Comparison of ENCODE assay signal across 8 cellular contexts in genomic region chr12:56127485-56127887, GRCh38. TPM values are rescaled to one million over a fixed set of nuclear protein-coding genes. Genes with fewer than 3 reads are reported as not detected.
DNase-seq lines count a peak whose midpoint lies in the region; ATAC-seq, FAIRE-seq and TF ChIP-seq lines count a peak whose summit lies in the region.

No MANE protein-coding gene starts in this region.

- H3K27ac ChIP-seq in GM12878 (ENCODE audit: control insufficient read depth, insufficient read depth) (peak overlapping the region; percentile 72), mesendoderm (ENCODE audit: low read depth, low read length) (no peak overlapping the region)

- no peaks in the 10 kb centered on the region for H4K20me1 ChIP-seq in GM12878 (ENCODE audit: control insufficient read depth, insufficient read depth)

- no peak for FAIRE-seq in GM12878 (lab: Jason Lieb, UNC)

- H3K27me3 Mint-ChIP-seq in activated naive CD4-positive, alpha-beta T cell treated with anti-CD3 and anti-CD28 coated beads, Interleukin-2, amount 50 U/mL, for 24 hours: no peaks in the 10 kb centered on the region
- H3K27me3 Mint-ChIP-seq in type B pancreatic cell: no peaks in the 10 kb centered on the region

- 1% methylated on average over 8 of the region's 8 CpGs for WGBS in GM12878 (ENCODE audit: insufficient coverage, insufficient replicate concordance, low lambda C conversion rate, missing lambda C conversion rate)
- no CpG with 5 or more reads among the region's 8 CpGs for WGBS in mesendoderm (ENCODE audit: extremely low coverage, insufficient coverage, low lambda C conversion rate)

- TF ChIP-seq CTCF in GM12878 (IDR thresholded peaks at IDR 0.05 in 2 of 3, conservative IDR thresholded peaks at IDR 0.05 in 1 of 3; ENCODE audit: control insufficient read depth in 2 of 3, extremely low read depth in 1 of 3, insufficient read depth in 1 of 3, low read depth in 3 of 3, low read length in 3 of 3) (no peak), type B pancreatic cell (conservative IDR thresholded peaks at IDR 0.05) (no peak)

- H3K27me3 ChIP-seq in GM12878 (replicated peaks in 1 of 2; ENCODE audit: control insufficient read depth in 2 of 2, insufficient read depth in 2 of 2, low read length in 1 of 2): no peaks in the 10 kb centered on the region
- H3K27me3 ChIP-seq in mesendoderm (ENCODE audit: insufficient read depth, low read length, poor library complexity): no peaks in the 10 kb centered on the region

- peaks cover 9 to 16% of the 10 kb centered on the region in 2 experiments for H3K36me3 ChIP-seq in GM12878 (ENCODE audit: control insufficient read depth in 2 of 2, insufficient read depth in 2 of 2, low read length in 1 of 2)
- H3K36me3 ChIP-seq in mesendoderm (ENCODE audit: control insufficient read depth, insufficient read depth, low read length): no peaks in the 10 kb centered on the region

- no peak overlapping the region for H3K18ac ChIP-seq in mesendoderm (ENCODE audit: low read length)

- RAD21 ChIA-PET in GM12878 (lab: Charles Lee; ENCODE audit: unreplicated experiment): interaction anchor here (0.7 to 6.8 kb wide), 18 partner anchors 8 to 389 kb away, joined by 3 to 98 read pairs (median 5); partner anchors contain the start of genes MYL6, MYL6B, PA2G4 and RAB5B

- H3K4me1 ChIP-seq in GM12878 (ENCODE audit: control insufficient read depth, insufficient read depth, low read length) (peaks cover 24% of the 10 kb centered on the region), mesendoderm (ENCODE audit: control insufficient read depth, low read depth, low read length) (peaks cover 8% of the 10 kb centered on the region)

- in situ Hi-C loops in GM12878 (cut with MboI): no loop called here

- H3K79me1 ChIP-seq in mesendoderm (ENCODE audit: low read length): peaks cover 12% of the 10 kb centered on the region

- TSS peak; percentile 71 for BruUV-seq in GM12878 (replicated peaks; lab: Mats Ljungman, UMichigan)

- POLR2A ChIA-PET in GM12878 (lab: Charles Lee): interaction anchor here (0.5 to 4.5 kb wide), 19 partner anchors 9 to 509 kb away, joined by 3 to 56 read pairs (median 5); partner anchors contain the start of genes ANKRD52, CNPY2, MYL6 and MYL6B

- no peak for TF ChIP-seq EP300 in GM12878 (IDR thresholded peaks at IDR 0.05; ENCODE audit: borderline replicate concordance in 1 of 2, control insufficient read depth in 1 of 2, low read depth in 2 of 2, low read length in 2 of 2)

- peaks cover 67% of the 10 kb centered on the region for H3K4me1 Mint-ChIP-seq in activated naive CD4-positive, alpha-beta T cell treated with anti-CD3 and anti-CD28 coated beads, Interleukin-2, amount 50 U/mL, for 24 hours
- peaks cover 44% of the 10 kb centered on the region for H3K4me1 Mint-ChIP-seq in type B pancreatic cell (ENCODE audit: unreplicated experiment)

- H3K9me3 ChIP-seq in GM12878 (replicated peaks; ENCODE audit: control insufficient read depth, insufficient read depth, low read length): no peaks in the 10 kb centered on the region

- H2AFZ ChIP-seq in GM12878 (ENCODE audit: control insufficient read depth, low read depth, low read length): peak overlapping the region; percentile 69

- H3K9ac ChIP-seq in GM12878 (ENCODE audit: control insufficient read depth, insufficient read depth, low read length) (peak overlapping the region; percentile 58), mesendoderm (ENCODE audit: low read length) (peak overlapping the region; percentile 50)

- no peak overlapping the region for H3K4ac ChIP-seq in mesendoderm (ENCODE audit: low read depth, low read length)

- H2BK120ac ChIP-seq in mesendoderm (ENCODE audit: low read depth, low read length): no peak overlapping the region

- DNase-seq in activated naive CD4-positive, alpha-beta T cell treated with anti-CD3 and anti-CD28 coated beads, Interleukin-2, amount 50 U/mL, for 16 hours: no peak
- DNase-seq in GM12878 (ENCODE audit: low read depth, low spot score) (no peak), mesendoderm (no peak), type B pancreatic cell (ENCODE audit: extremely low spot score, unreplicated experiment) (no peak), SW480 (ENCODE audit: low spot score) (no peak)

- peaks cover 5% of the 10 kb centered on the region for H3K36me3 Mint-ChIP-seq in activated naive CD4-positive, alpha-beta T cell treated with anti-CD3 and anti-CD28 coated beads, Interleukin-2, amount 50 U/mL, for 24 hours
- peaks cover 20% of the 10 kb centered on the region for H3K36me3 Mint-ChIP-seq in type B pancreatic cell

- H3K4me3 Mint-ChIP-seq in activated naive CD4-positive, alpha-beta T cell treated with anti-CD3 and anti-CD28 coated beads, Interleukin-2, amount 50 U/mL, for 24 hours: peak overlapping the region; percentile 92
- peak overlapping the region; percentile 99 for H3K4me3 Mint-ChIP-seq in type B pancreatic cell

- no peak overlapping the region for H2AK5ac ChIP-seq in mesendoderm (ENCODE audit: low read length)

- H3K4me3 ChIP-seq in GM12878 (peak overlapping the region; percentile 54), mesendoderm (ENCODE audit: low read length) (no peak overlapping the region)

- intact Hi-C loops in GM12878 (cut with micrococcal nuclease; ENCODE audit: unreplicated experiment): loop anchor here (2.0 to 10.0 kb wide), 3 partner anchors 131 to 517 kb away; partner anchors contain the start of genes ANKRD52, ATP5F1B and SPRYD4

- H3K4me2 ChIP-seq in GM12878 (ENCODE audit: control insufficient read depth, insufficient read depth): peak overlapping the region; percentile 94
- H3K4me2 ChIP-seq in mesendoderm (ENCODE audit: low read length): peak overlapping the region; percentile 22

- no peak overlapping the region for H2BK5ac ChIP-seq in mesendoderm (ENCODE audit: low read length)

- H4K8ac ChIP-seq in mesendoderm (ENCODE audit: low read depth, low read length): no peak overlapping the region

- H3K79me2 ChIP-seq in GM12878 (ENCODE audit: control insufficient read depth, insufficient read depth, low read length) (peaks cover 21% of the 10 kb centered on the region), mesendoderm (ENCODE audit: control insufficient read depth, insufficient read depth, low read length) (peaks cover 4% of the 10 kb centered on the region)

- CTCF ChIA-PET in GM12878 (lab: Yijun Ruan, JAX): interaction anchor here (0.7 to 10.3 kb wide), 17 partner anchors 9 to 389 kb away, joined by 3 to 129 read pairs (median 5); partner anchors contain the start of genes PA2G4, RNF41, RPL41 and SMARCC2

- peak overlapping the region; percentile 93 for H3K27ac Mint-ChIP-seq in activated naive CD4-positive, alpha-beta T cell treated with anti-CD3 and anti-CD28 coated beads, Interleukin-2, amount 50 U/mL, for 24 hours
- H3K27ac Mint-ChIP-seq in type B pancreatic cell: peak overlapping the region; percentile 94

- H2BK15ac ChIP-seq in mesendoderm (replicated peaks; ENCODE audit: low read depth): no peak overlapping the region

- H3K9me3 Mint-ChIP-seq in activated naive CD4-positive, alpha-beta T cell treated with anti-CD3 and anti-CD28 coated beads, Interleukin-2, amount 50 U/mL, for 24 hours: no peaks in the 10 kb centered on the region
- H3K9me3 Mint-ChIP-seq in type B pancreatic cell: no peaks in the 10 kb centered on the region

- no peak for TF ChIP-seq RAD21 in GM12878 (IDR thresholded peaks at IDR 0.05; ENCODE audit: insufficient read depth, low read depth, low read length)

- no peak overlapping the region for H4K5ac ChIP-seq in mesendoderm (ENCODE audit: low read length)

- ATAC-seq in GM12878 (no peak), HG02610 (IDR thresholded peaks at IDR 0.05; ENCODE audit: unreplicated experiment) (no peak)
- ATAC-seq in activated CD4-positive, CD25-positive, alpha-beta regulatory T cell treated with anti-CD3 and anti-CD28 coated beads, Interleukin-2, amount 50 U/mL, for 24 hours: no peak

- H3K23ac ChIP-seq in mesendoderm (ENCODE audit: low read length): no peak overlapping the region

- no peak for TF ChIP-seq POLR2A in GM12878 (IDR thresholded peaks at IDR 0.05; ENCODE audit: low read depth, low read length)

- SMC1A ChIA-PET in GM12878 (lab: Charles Lee; ENCODE audit: uncharacterized antibody, unreplicated experiment): interaction anchor here (0.6 to 4.8 kb wide), 11 partner anchors 9 to 509 kb away, joined by 3 to 68 read pairs (median 6); partner anchors contain the start of genes MYL6, MYL6B, PA2G4 and RNF41

- peak overlapping the region; percentile 28 for H3K56ac ChIP-seq in mesendoderm (ENCODE audit: low read length)

RNA-seq across cellular contexts. Expression of gene ESYT1, which starts 0.6 kb away (rescaled TPM):
- total RNA-seq in GM12878 (2013; cell fraction: nucleolus; rRNA removed): 75.5 and 88.1 TPM in 2 replicates
- total RNA-seq in GM12878 (2014; rRNA removed) (86.6 and 105 TPM in 2 replicates), GM12878 (2014; rRNA removed; fragmentation: Illumina TruSeq; extraction: Trizol) (47.5 and 49.9 TPM in 2 replicates), GM12878 (2021) (84.1 and 92.9 TPM in 2 replicates), type B pancreatic cell (ENCODE audit: low replicate concordance) (81.4 and 96.3 TPM in 2 replicates)
- 45.0 TPM for polyA plus RNA-seq in GM12878 (2011; ENCODE audit: low read depth)
- polyA plus RNA-seq in GM12878 (2011; rRNA removed) (35.8 and 84.4 TPM in 2 replicates), GM12878 (2014; fragmentation: Illumina TruSeq; extraction: Trizol) (61.3 and 120 TPM in 2 replicates), GM12878 (2014; fragmentation: Nextera tagmentation; extraction: Ambion mirVana) (10 to 100 TPM; 55.6 to 57.9 TPM), GM12878 (2014; rRNA removed) (58.2 and 70.6 TPM in 2 replicates), GM12878 (2016; fragmentation: Nextera tagmentation; extraction: Ambion mirVana) (10 to 100 TPM; 89.7 to 96.6 TPM)
- polyA plus RNA-seq in GM12878 (2011; cell fraction: cytosol; rRNA removed): 74.3 and 108 TPM in 2 replicates
- polyA plus RNA-seq in GM12878 (2011; cell fraction: nucleus; rRNA removed): 130 and 135 TPM in 2 replicates
- polyA plus RNA-seq in GM12878 (2012): 45.5 and 54.9 TPM in 2 replicates
- polyA minus RNA-seq in GM12878 (2011; rRNA and poly(A)+ RNA removed): 94.9 and 103 TPM in 2 replicates
- 52.5 and 60.8 TPM in 2 replicates for polyA minus RNA-seq in GM12878 (2011; cell fraction: cytosol; rRNA and poly(A)+ RNA removed)
- 45.0 and 55.4 TPM in 2 replicates for polyA minus RNA-seq in GM12878 (2011; cell fraction: nucleus; rRNA and poly(A)+ RNA removed)
- polyA plus RNA-seq in mesendoderm (2013, experiment 1 of 2): 55.9 TPM
- 55.7 TPM for polyA plus RNA-seq in mesendoderm (2013, experiment 2 of 2)

RNA-seq across cellular contexts. Expression of gene ZC3H10, which starts 9.4 kb away (rescaled TPM):
- 17.6 and 18.6 TPM in 2 replicates for total RNA-seq in GM12878 (2013; cell fraction: nucleolus; rRNA removed)
- total RNA-seq in GM12878 (2014; rRNA removed): 4.2 and 4.4 TPM in 2 replicates
- total RNA-seq in GM12878 (2014; rRNA removed; fragmentation: Illumina TruSeq; extraction: Trizol): 4.3 TPM in 2 replicates
- total RNA-seq in GM12878 (2021): 6.4 and 7.0 TPM in 2 replicates
- 0.56 TPM for polyA plus RNA-seq in GM12878 (2011; ENCODE audit: low read depth)
- polyA plus RNA-seq in GM12878 (2011; rRNA removed): 1.3 and 1.8 TPM in 2 replicates
- polyA plus RNA-seq in GM12878 (2011; cell fraction: cytosol; rRNA removed): 1.3 and 1.7 TPM in 2 replicates
- polyA plus RNA-seq in GM12878 (2011; cell fraction: nucleus; rRNA removed): 4.7 and 5.0 TPM in 2 replicates
- polyA plus RNA-seq in GM12878 (2012): 0.89 and 1.4 TPM in 2 replicates
- 1.8 and 2.6 TPM in 2 replicates for polyA plus RNA-seq in GM12878 (2014; fragmentation: Illumina TruSeq; extraction: Trizol)
- polyA plus RNA-seq in GM12878 (2014; fragmentation: Nextera tagmentation; extraction: Ambion mirVana): under 1 TPM; 0.56 to 0.75 TPM
- 3.2 and 4.0 TPM in 2 replicates for polyA plus RNA-seq in GM12878 (2014; rRNA removed)
- polyA plus RNA-seq in GM12878 (2016; fragmentation: Nextera tagmentation; extraction: Ambion mirVana): 1 to 10 TPM; 3.3 to 4.2 TPM
- 11.3 and 12.2 TPM in 2 replicates for polyA minus RNA-seq in GM12878 (2011; rRNA and poly(A)+ RNA removed)
- 2.3 and 2.7 TPM in 2 replicates for polyA minus RNA-seq in GM12878 (2011; cell fraction: cytosol; rRNA and poly(A)+ RNA removed)
- polyA minus RNA-seq in GM12878 (2011; cell fraction: nucleus; rRNA and poly(A)+ RNA removed): 19.3 and 28.1 TPM in 2 replicates
- 2.1 TPM for polyA plus RNA-seq in mesendoderm (2013, experiment 1 of 2)
- polyA plus RNA-seq in mesendoderm (2013, experiment 2 of 2): 2.1 TPM
- total RNA-seq in type B pancreatic cell (ENCODE audit: low replicate concordance): 11.6 and 12.1 TPM in 2 replicates

RNA-seq across cellular contexts. Expression of gene RPL41, which starts 11.1 kb away (rescaled TPM):
- 334 and 462 TPM in 2 replicates for total RNA-seq in GM12878 (2013; cell fraction: nucleolus; rRNA removed)
- total RNA-seq in GM12878 (2014; rRNA removed): 6,008 and 6,605 TPM in 2 replicates
- total RNA-seq in GM12878 (2014; rRNA removed; fragmentation: Illumina TruSeq; extraction: Trizol): 7,047 and 7,337 TPM in 2 replicates
- total RNA-seq in GM12878 (2021): 5,267 and 5,474 TPM in 2 replicates
- 10,100 TPM for polyA plus RNA-seq in GM12878 (2011; ENCODE audit: low read depth)
- 14,787 and 15,000 TPM in 2 replicates for polyA plus RNA-seq in GM12878 (2011; rRNA removed)
- polyA plus RNA-seq in GM12878 (2011; cell fraction: cytosol; rRNA removed): 17,621 and 20,103 TPM in 2 replicates
- polyA plus RNA-seq in GM12878 (2011; cell fraction: nucleus; rRNA removed): 5,313 and 5,539 TPM in 2 replicates
- polyA plus RNA-seq in GM12878 (2012): 10,955 and 14,767 TPM in 2 replicates
- polyA plus RNA-seq in GM12878 (2014; fragmentation: Illumina TruSeq; extraction: Trizol): 9,589 and 10,255 TPM in 2 replicates
- polyA plus RNA-seq in GM12878 (2014; fragmentation: Nextera tagmentation; extraction: Ambion mirVana): over 10,000 TPM; 18,805 to 19,112 TPM
- polyA plus RNA-seq in GM12878 (2014; rRNA removed): 7,850 and 8,961 TPM in 2 replicates
- 1,000 to 10,000 TPM; 4,144 to 4,477 TPM for polyA plus RNA-seq in GM12878 (2016; fragmentation: Nextera tagmentation; extraction: Ambion mirVana)
- 2,516 and 2,593 TPM in 2 replicates for polyA minus RNA-seq in GM12878 (2011; rRNA and poly(A)+ RNA removed)
- polyA minus RNA-seq in GM12878 (2011; cell fraction: cytosol; rRNA and poly(A)+ RNA removed): 1,044 and 1,084 TPM in 2 replicates
- polyA minus RNA-seq in GM12878 (2011; cell fraction: nucleus; rRNA and poly(A)+ RNA removed): 306 and 308 TPM in 2 replicates
- polyA plus RNA-seq in mesendoderm (2013, experiment 1 of 2): 13,921 TPM
- 13,663 TPM for polyA plus RNA-seq in mesendoderm (2013, experiment 2 of 2)
- total RNA-seq in type B pancreatic cell (ENCODE audit: low replicate concordance): 4,566 and 4,714 TPM in 2 replicates

RNA-seq across cellular contexts. Expression of gene PA2G4, which starts 23.1 kb away (rescaled TPM):
- total RNA-seq in GM12878 (2013; cell fraction: nucleolus; rRNA removed): 132 and 137 TPM in 2 replicates
- total RNA-seq in GM12878 (2014; rRNA removed) (355 and 400 TPM in 2 replicates), GM12878 (2014; rRNA removed; fragmentation: Illumina TruSeq; extraction: Trizol) (410 and 430 TPM in 2 replicates), GM12878 (2021) (277 and 280 TPM in 2 replicates), type B pancreatic cell (ENCODE audit: low replicate concordance) (115 and 141 TPM in 2 replicates)
- 129 TPM for polyA plus RNA-seq in GM12878 (2011; ENCODE audit: low read depth)
- polyA plus RNA-seq in GM12878 (2011; rRNA removed) (468 and 540 TPM in 2 replicates), GM12878 (2014; fragmentation: Illumina TruSeq; extraction: Trizol) (491 and 563 TPM in 2 replicates), GM12878 (2014; fragmentation: Nextera tagmentation; extraction: Ambion mirVana) (100 to 1,000 TPM; 148 to 215 TPM), GM12878 (2014; rRNA removed) (383 and 415 TPM in 2 replicates), GM12878 (2016; fragmentation: Nextera tagmentation; extraction: Ambion mirVana) (100 to 1,000 TPM; 498 to 514 TPM)
- 237 and 291 TPM in 2 replicates for polyA plus RNA-seq in GM12878 (2011; cell fraction: cytosol; rRNA removed)
- 259 and 303 TPM in 2 replicates for polyA plus RNA-seq in GM12878 (2011; cell fraction: nucleus; rRNA removed)
- 171 and 173 TPM in 2 replicates for polyA plus RNA-seq in GM12878 (2012)
- polyA minus RNA-seq in GM12878 (2011; rRNA and poly(A)+ RNA removed): 158 and 227 TPM in 2 replicates
- polyA minus RNA-seq in GM12878 (2011; cell fraction: cytosol; rRNA and poly(A)+ RNA removed): 72.6 and 96.4 TPM in 2 replicates
- 54.6 and 85.4 TPM in 2 replicates for polyA minus RNA-seq in GM12878 (2011; cell fraction: nucleus; rRNA and poly(A)+ RNA removed)
- polyA plus RNA-seq in mesendoderm (2013, experiment 1 of 2): 327 TPM
- 330 TPM for polyA plus RNA-seq in mesendoderm (2013, experiment 2 of 2)

RNA-seq across cellular contexts. Expression of gene MYL6B, which starts 24.9 kb away (rescaled TPM):
- 27.5 and 28.3 TPM in 2 replicates for total RNA-seq in GM12878 (2013; cell fraction: nucleolus; rRNA removed)
- total RNA-seq in GM12878 (2014; rRNA removed): 79.1 and 83.8 TPM in 2 replicates
- total RNA-seq in GM12878 (2014; rRNA removed; fragmentation: Illumina TruSeq; extraction: Trizol): 100 and 119 TPM in 2 replicates
- 110 and 117 TPM in 2 replicates for total RNA-seq in GM12878 (2021)
- polyA plus RNA-seq in GM12878 (2011; ENCODE audit: low read depth): 38.7 TPM
- polyA plus RNA-seq in GM12878 (2011; rRNA removed): 62.6 and 88.4 TPM in 2 replicates
- 89.5 and 115 TPM in 2 replicates for polyA plus RNA-seq in GM12878 (2011; cell fraction: cytosol; rRNA removed)
- polyA plus RNA-seq in GM12878 (2011; cell fraction: nucleus; rRNA removed): 58.6 and 60.8 TPM in 2 replicates
- 86.7 and 121 TPM in 2 replicates for polyA plus RNA-seq in GM12878 (2012)
- polyA plus RNA-seq in GM12878 (2014; fragmentation: Illumina TruSeq; extraction: Trizol): 24.0 and 75.5 TPM in 2 replicates
- polyA plus RNA-seq in GM12878 (2014; fragmentation: Nextera tagmentation; extraction: Ambion mirVana): 100 to 1,000 TPM; 117 to 153 TPM
- 108 and 118 TPM in 2 replicates for polyA plus RNA-seq in GM12878 (2014; rRNA removed)
- 100 to 1,000 TPM; 109 to 131 TPM for polyA plus RNA-seq in GM12878 (2016; fragmentation: Nextera tagmentation; extraction: Ambion mirVana)
- 37.7 and 41.9 TPM in 2 replicates for polyA minus RNA-seq in GM12878 (2011; rRNA and poly(A)+ RNA removed)
- 12.2 and 14.5 TPM in 2 replicates for polyA minus RNA-seq in GM12878 (2011; cell fraction: cytosol; rRNA and poly(A)+ RNA removed)
- 10.8 and 14.4 TPM in 2 replicates for polyA minus RNA-seq in GM12878 (2011; cell fraction: nucleus; rRNA and poly(A)+ RNA removed)
- 121 TPM for polyA plus RNA-seq in mesendoderm (2013, experiment 1 of 2)
- 137 TPM for polyA plus RNA-seq in mesendoderm (2013, experiment 2 of 2)
- total RNA-seq in type B pancreatic cell (ENCODE audit: low replicate concordance): 66.2 and 161 TPM in 2 replicates
